Comparison of ENCODE assay signal across 10 cellular contexts in the genomic region with DNA sequence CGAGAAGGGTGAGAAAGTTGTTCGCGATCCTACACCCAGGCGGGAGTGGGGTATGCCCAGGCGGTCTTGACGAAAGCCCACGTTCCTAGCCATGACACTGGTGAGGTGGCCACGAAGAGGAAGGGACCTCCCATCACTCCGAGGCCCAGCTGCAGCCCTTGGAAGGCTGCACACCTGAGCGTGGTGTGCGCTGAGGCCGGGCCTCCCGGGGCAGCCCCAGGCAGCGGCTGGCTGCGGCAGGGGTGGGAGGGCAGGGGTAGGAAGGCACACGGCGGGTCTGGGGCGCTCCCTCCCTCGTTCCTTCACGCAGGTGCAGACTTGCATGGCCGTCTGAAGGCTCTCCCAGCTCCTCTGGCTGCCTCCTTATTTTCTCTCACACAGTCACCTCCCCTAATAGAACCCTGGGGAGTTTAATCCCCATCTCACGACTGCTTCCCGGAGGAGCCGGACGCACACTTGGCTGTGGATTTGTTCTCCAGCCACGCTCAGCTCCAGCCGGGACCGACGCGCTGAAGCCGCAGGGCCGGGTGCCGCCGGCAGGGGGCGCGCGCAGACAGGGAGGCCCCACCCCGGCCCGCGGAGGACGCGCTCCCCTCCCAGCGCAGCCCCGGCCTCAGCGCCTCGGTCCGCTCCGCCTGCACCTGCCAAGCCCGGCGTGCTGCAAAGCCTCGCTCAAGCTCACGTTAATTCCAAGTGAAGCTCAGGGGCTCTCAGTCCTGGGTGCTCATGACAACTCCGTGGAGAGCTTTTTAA. TPM values are rescaled to one million over a fixed set of nuclear protein-coding genes. Genes with fewer than 3 reads are reported as not detected.
DNase-seq lines count a peak whose midpoint lies in the region; ATAC-seq and TF ChIP-seq lines count a peak whose summit lies in the region.
"Had no signal": no experiment of that assay in that cellular context is flagged by ENCODE, and none has a peak within 500 bp of the region (broad histone marks: within the 10 kb centered on the region; RNA-seq: fewer than 3 reads in every experiment).

No MANE protein-coding gene starts in this region.

- H3K27me3 ChIP-seq in DOHH2 (ENCODE audit: control insufficient read depth, low read length) (peaks cover 7% of the 10 kb centered on the region; the same call in 1 of the 2 replicates), ascending aorta (no peaks in the 10 kb centered on the region)

- no peaks in the 10 kb centered on the region for H3K4me1 ChIP-seq in DOHH2 (ENCODE audit: control insufficient read depth, low read length)
- H3K4me1 ChIP-seq in ascending aorta: no peaks in the 10 kb centered on the region

- no peaks in the 10 kb centered on the region for H3F3A ChIP-seq in DOHH2 (ENCODE audit: control insufficient read depth, insufficient read depth)

- in situ Hi-C loops in ACHN (cut with HindIII; ENCODE audit: low pct_ligation_motif_present, low pct_unique_long_range_greater_than_20kb, low sequenced_read_pairs): no loop called here

- H3K4me2 ChIP-seq in DOHH2 (ENCODE audit: low read length): peak overlapping the region; percentile 42

- H4K20me1 ChIP-seq in DOHH2 (ENCODE audit: control insufficient read depth, insufficient read depth, low read depth, low read length): no peaks in the 10 kb centered on the region

- H3K9me3 ChIP-seq in DOHH2 (ENCODE audit: control insufficient read depth, insufficient read depth, low read length) (no peaks in the 10 kb centered on the region), ascending aorta (no peaks in the 10 kb centered on the region)

- no peaks in the 10 kb centered on the region for H3K36me3 ChIP-seq in DOHH2 (ENCODE audit: control insufficient read depth, low read length)
- H3K36me3 ChIP-seq in ascending aorta: no peaks in the 10 kb centered on the region

- no peaks in the 10 kb centered on the region for H3K9me2 ChIP-seq in DOHH2 (replicated peaks; ENCODE audit: control insufficient read depth, low read length)

- DNase-seq in ACHN (peak; percentile 66), OCI-M1 (lab: John Stamatoyannopoulos, UW) (peak; percentile 48), islet precursor cell (peak; percentile 43), DMS153 treated with DMSO at 0.1 percent for 48 hours (lab: John Stamatoyannopoulos, UW; ENCODE audit: unreplicated experiment) (no peak), ascending aorta (ENCODE audit: low spot score in 2 of 2) (no peak), coronary artery (ENCODE audit: low spot score) (no peak)

- H3K4me3 ChIP-seq in DOHH2 (ENCODE audit: low read length): 0 out of 2 replicates have a peak overlapping the region, but pooled peaks have one; percentile 32
- no peak overlapping the region for H3K4me3 ChIP-seq in ascending aorta
- no peak overlapping the region for H3K4me3 ChIP-seq in coronary artery

- H3K27ac ChIP-seq in DOHH2 (ENCODE audit: low read depth, low read length) (no peak overlapping the region), ascending aorta (no peak overlapping the region), coronary artery (no peak overlapping the region)

- peak; percentile 95 for TF ChIP-seq CTCF in DOHH2 (IDR thresholded peaks at IDR 0.05; ENCODE audit: low read depth, low read length, poor library complexity, severe bottlenecking)
- TF ChIP-seq CTCF in ascending aorta (IDR thresholded peaks at IDR 0.05): no peak
- no peak for TF ChIP-seq CTCF in coronary artery (IDR thresholded peaks at IDR 0.05)

- ATAC-seq in HG02938 (IDR thresholded peaks at IDR 0.05; ENCODE audit: unreplicated experiment): no peak
- ATAC-seq: esophagus mucosa had no signal

- no peaks in the 10 kb centered on the region for H3K79me2 ChIP-seq in DOHH2 (ENCODE audit: control insufficient read depth, low read length)

- intact Hi-C loops in ascending aorta (cut with DNase I): no loop called here

RNA-seq across cellular contexts. Expression of a gene that starts 37.8 kb away (rescaled TPM):
- not detected for total RNA-seq in ascending aorta
- total RNA-seq: neural crest cell had no signal

RNA-seq across cellular contexts. Expression of a gene that starts 58.9 kb away (rescaled TPM):
- 164 TPM for total RNA-seq in ascending aorta

Comparison
In these comparisons a context has a peak if more than half of its experiments do, and no peak if none do; other contexts are left out.
1. DNase-seq: peak in ACHN (single experiment), OCI-M1 (single experiment) and islet precursor cell (single experiment); none in DMS153 treated with DMSO at 0.1 percent for 48 hours (single experiment), ascending aorta (0 of 2) and coronary artery (single experiment).